11 cellular contexts compared by ENCODE assay signal in genomic region chr5:132822650-132823480, GRCh38. TPM values are rescaled to one million over a fixed set of nuclear protein-coding genes. Genes with fewer than 3 reads are reported as not detected.
DNase-seq lines count a peak whose midpoint lies in the region; ATAC-seq, FAIRE-seq and TF ChIP-seq lines count a peak whose summit lies in the region.
"Had no signal": no experiment of that assay in that cellular context is flagged by ENCODE, and none has a peak within 500 bp of the region (broad histone marks: within the 10 kb centered on the region; RNA-seq: fewer than 3 reads in every experiment).

No MANE protein-coding gene starts in this region.

- H3K27ac ChIP-seq in PC-3 (ENCODE audit: low read length) (no peak overlapping the region), RWPE1 (no peak overlapping the region)
- H3K27ac ChIP-seq: SK-N-MC had no signal

- no peaks in the 10 kb centered on the region for H3K9me3 ChIP-seq in PC-3 (ENCODE audit: low read length)

- peaks cover 20% of the 10 kb centered on the region for H3K4me1 Mint-ChIP-seq in T-helper 1 cell treated with Interleukin-12 subunit alpha and Interleukin-12 subunit beta and Interleukin-4 antibody, amounts not matched to agents 30 μg/mL and 1 μg/mL, for 36 hours (ENCODE audit: low read depth)
- H3K4me1 Mint-ChIP-seq in progenitor cell of endocrine pancreas (ENCODE audit: low read depth) = peaks cover 2% of the 10 kb centered on the region

- BruUV-seq in PC-3 (replicated peaks; lab: Mats Ljungman, UMichigan) = no TSS peak

- H3K27me3 Mint-ChIP-seq in T-helper 1 cell treated with Interleukin-12 subunit alpha and Interleukin-12 subunit beta and Interleukin-4 antibody, amounts not matched to agents 30 μg/mL and 1 μg/mL, for 36 hours (ENCODE audit: low read depth) = peaks cover 59% of the 10 kb centered on the region
- H3K27me3 Mint-ChIP-seq in progenitor cell of endocrine pancreas = peaks cover 39% of the 10 kb centered on the region

- peak; percentile 13 for ATAC-seq in Right ventricle myocardium superior (ENCODE audit: poor library complexity)
- ATAC-seq in GM19463 (IDR thresholded peaks at IDR 0.05; ENCODE audit: unreplicated experiment) = no peak
- ATAC-seq in PC-3 = no peak

- no peaks in the 10 kb centered on the region for H3K9me3 Mint-ChIP-seq in T-helper 1 cell treated with Interleukin-12 subunit alpha and Interleukin-12 subunit beta and Interleukin-4 antibody, amounts not matched to agents 30 μg/mL and 1 μg/mL, for 36 hours
- H3K9me3 Mint-ChIP-seq in progenitor cell of endocrine pancreas (ENCODE audit: low read depth) = no peaks in the 10 kb centered on the region

- H3K9ac ChIP-seq in PC-3 (ENCODE audit: low read length) = no peak overlapping the region

- H3K27ac Mint-ChIP-seq in T-helper 1 cell treated with Interleukin-12 subunit alpha and Interleukin-12 subunit beta and Interleukin-4 antibody, amounts not matched to agents 30 μg/mL and 1 μg/mL, for 36 hours = no peak overlapping the region
- no peak overlapping the region for H3K27ac Mint-ChIP-seq in progenitor cell of endocrine pancreas

- no peak overlapping the region for H3K4me3 ChIP-seq in PC-3 (ENCODE audit: low read length)
- H3K4me3 ChIP-seq: SK-N-MC had no signal

- H3F3A ChIP-seq in PC-3 (ENCODE audit: low read length, unreplicated experiment) = no peaks in the 10 kb centered on the region

- no peaks in the 10 kb centered on the region for H4K20me1 ChIP-seq in PC-3 (ENCODE audit: low read length)

- H3K4me1 ChIP-seq in PC-3 (ENCODE audit: insufficient read depth, low read length) = no peaks in the 10 kb centered on the region

- H3K79me2 ChIP-seq in PC-3 (ENCODE audit: low read length) = no peaks in the 10 kb centered on the region

- intact Hi-C loops in Right ventricle myocardium superior (cut with DNase I) = loop anchor here (10.0 kb wide), 1 partner anchor 318 kb away; no protein-coding TSS in a partner anchor
- intact Hi-C loops in PC-3 (cut with micrococcal nuclease) = loop anchor here (5.0 kb wide), 4 partner anchors 46 to 436 kb away; partner anchors contain the start of gene SEPTIN8

- POLR2A ChIA-PET in GM10248 (lab: Yijun Ruan, JAX) (no interaction called here), PC-3 (lab: Charles Lee; ENCODE audit: unreplicated experiment) (no interaction called here), RWPE1 (lab: Yijun Ruan, JAX; ENCODE audit: low non-redundant PET) (no interaction called here)

- peaks cover 4% of the 10 kb centered on the region for H3K36me3 Mint-ChIP-seq in T-helper 1 cell treated with Interleukin-12 subunit alpha and Interleukin-12 subunit beta and Interleukin-4 antibody, amounts not matched to agents 30 μg/mL and 1 μg/mL, for 36 hours (ENCODE audit: low read depth)
- no peaks in the 10 kb centered on the region for H3K36me3 Mint-ChIP-seq in progenitor cell of endocrine pancreas (ENCODE audit: insufficient read depth)

- no peak overlapping the region for H3K4me2 ChIP-seq in PC-3 (ENCODE audit: low read length)

- H3K4me3 Mint-ChIP-seq in T-helper 1 cell treated with Interleukin-12 subunit alpha and Interleukin-12 subunit beta and Interleukin-4 antibody, amounts not matched to agents 30 μg/mL and 1 μg/mL, for 36 hours = peak overlapping the region; percentile 25
- peak overlapping the region; percentile 52 for H3K4me3 Mint-ChIP-seq in progenitor cell of endocrine pancreas (ENCODE audit: low read depth)

- H3K9me2 ChIP-seq in PC-3 (replicated peaks; ENCODE audit: low read length) = no peaks in the 10 kb centered on the region

- H3K27me3 ChIP-seq in PC-3 (ENCODE audit: low read length) = no peaks in the 10 kb centered on the region

- TF ChIP-seq CTCF in GM10248 (IDR thresholded peaks at IDR 0.05; ENCODE audit: control extremely low read depth, extremely low read depth, low read depth, missing control alignments) (peak; percentile 9), progenitor cell of endocrine pancreas (IDR thresholded peaks at IDR 0.05; ENCODE audit: unreplicated experiment) (peak; percentile 26), PC-3 (conservative IDR thresholded peaks at IDR 0.05; ENCODE audit: low read depth, low read length) (no peak), RWPE1 (conservative IDR thresholded peaks at IDR 0.05; ENCODE audit: low read depth) (no peak)

- FAIRE-seq in RCC 7860 (lab: Jason Lieb, UNC) = no peak
- FAIRE-seq: G401.6, islet of Langerhans had no signal

- CTCF ChIA-PET in GM10248 (lab: Yijun Ruan, JAX) (interaction anchor here (0.8 to 20.6 kb wide), 16 partner anchors 8 to 438 kb away, joined by 3 to 215 read pairs (median 4); partner anchors contain the start of genes GDF9, SHROOM1 and UQCRQ), PC-3 (lab: Charles Lee) (no interaction called here), RWPE1 (lab: Yijun Ruan, JAX) (interaction anchor here (0.6 to 1.2 kb wide), 2 partner anchors 69 to 1996 kb away, joined by 3 to 4 read pairs; no protein-coding TSS in a partner anchor)

- no peak overlapping the region for H2AFZ ChIP-seq in PC-3 (ENCODE audit: low read length)

- DNase-seq in GM10248 (ENCODE audit: extremely low spot score) (no peak), Right ventricle myocardium superior (no peak), progenitor cell of endocrine pancreas (ENCODE audit: low spot score, unreplicated experiment) (peak; percentile 59), PC-3 (no peak), RCC 7860 (ENCODE audit: low spot score) (no peak), RWPE1 (ENCODE audit: low spot score) (no peak)

- H3K36me3 ChIP-seq in PC-3 (ENCODE audit: low read depth, low read length) = no peaks in the 10 kb centered on the region

RNA-seq across cellular contexts. Expression of gene SHROOM1, which starts 7.6 kb away (rescaled TPM):
- 3.6 TPM for total RNA-seq in Right ventricle myocardium superior
- total RNA-seq in progenitor cell of endocrine pancreas = 10.0 and 12.6 TPM in 2 replicates
- total RNA-seq in PC-3 (2014; rRNA removed) = 13.6 and 15.7 TPM in 2 replicates

RNA-seq across cellular contexts. Expression of gene SOWAHA, which starts 9.8 kb away (rescaled TPM):
- 0.13 TPM for total RNA-seq in Right ventricle myocardium superior
- 0.98 and 1.3 TPM in 2 replicates for total RNA-seq in progenitor cell of endocrine pancreas
- total RNA-seq in PC-3 (2014; rRNA removed) = 0.04 TPM in 1 of 2 replicates, not detected in the other

RNA-seq across cellular contexts. Expression of gene GDF9, which starts 43.4 kb away (rescaled TPM):
- total RNA-seq in Right ventricle myocardium superior (0.16 TPM), progenitor cell of endocrine pancreas (0.51 and 0.55 TPM in 2 replicates), PC-3 (2014; rRNA removed) (not detected in 2 replicates)

RNA-seq across cellular contexts. Expression of gene UQCRQ, which starts 43.6 kb away (rescaled TPM):
- total RNA-seq in Right ventricle myocardium superior = 1,987 TPM
- 230 and 275 TPM in 2 replicates for total RNA-seq in progenitor cell of endocrine pancreas
- total RNA-seq in PC-3 (2014; rRNA removed) = 190 and 198 TPM in 2 replicates

RNA-seq across cellular contexts. Expression of gene SEPTIN8, which starts 45.8 kb away (rescaled TPM):
- total RNA-seq in Right ventricle myocardium superior = 26.3 TPM
- total RNA-seq in progenitor cell of endocrine pancreas = 60.4 and 67.2 TPM in 2 replicates
- total RNA-seq in PC-3 (2014; rRNA removed) = 21.9 and 29.4 TPM in 2 replicates

Comparison
In these comparisons a context has a peak if more than half of its experiments do, and no peak if none do; other contexts are left out.
1. CTCF ChIP-seq: peak in GM10248 (single experiment) and progenitor cell of endocrine pancreas (single experiment); none in PC-3 (single experiment) and RWPE1 (single experiment).